23 cellular contexts compared by ENCODE assay signal in genomic region chr2:104863229-104863584, GRCh38. TPM values are rescaled to one million over a fixed set of nuclear protein-coding genes. Genes with fewer than 3 reads are reported as not detected.
DNase-seq lines count a peak whose midpoint lies in the region; ATAC-seq and TF ChIP-seq lines count a peak whose summit lies in the region.
"Had no signal": no experiment of that assay in that cellular context is flagged by ENCODE, and none has a peak within 500 bp of the region (broad histone marks: within the 10 kb centered on the region; RNA-seq: fewer than 3 reads in every experiment).

No MANE protein-coding gene starts in this region.

- H3K27me3 Mint-ChIP-seq in WTC11 (ENCODE audit: low read depth) = peaks cover 99% of the 10 kb centered on the region
- peaks cover 70 to 90% (median 78%) of the 10 kb centered on the region in 3 donors for H3K27me3 Mint-ChIP-seq in naive B cell
- peaks cover 86% of the 10 kb centered on the region for H3K27me3 Mint-ChIP-seq in activated CD4-positive, alpha-beta memory T cell treated with anti-CD3 and anti-CD28 coated beads, Interleukin-2, amount 10 ng/mL, durations not matched to agents 7 days and 5 days

- no peak for TF ChIP-seq CTCF in WTC11 (IDR thresholded peaks at IDR 0.05)
- no peak for TF ChIP-seq CTCF in epithelial cell of proximal tubule (conservative IDR thresholded peaks at IDR 0.05; ENCODE audit: low read depth, low read length)

- H3K4me1 Mint-ChIP-seq in WTC11 (peaks cover 62% of the 10 kb centered on the region), naive B cell (peaks cover 12 to 30% (median 26%) of the 10 kb centered on the region in 3 donors)
- peaks cover 1% of the 10 kb centered on the region for H3K4me1 Mint-ChIP-seq in activated CD4-positive, alpha-beta memory T cell treated with anti-CD3 and anti-CD28 coated beads, Interleukin-2, amount 10 ng/mL, durations not matched to agents 7 days and 5 days
- H3K4me1 Mint-ChIP-seq: central memory CD8-positive, alpha-beta T cell had no signal

- H3K4me3 ChIP-seq in epithelial cell of proximal tubule (ENCODE audit: low read depth, low read length) = peak overlapping the region; percentile 42
- H3K4me3 ChIP-seq: esophagus squamous epithelium, left ventricle myocardium inferior, transverse colon had no signal

- POLR2A ChIA-PET in WTC11 (lab: Charles Lee) = no interaction called here
- POLR2A ChIA-PET in activated CD4-positive, alpha-beta memory T cell treated with anti-CD3 and anti-CD28 coated beads, Interleukin-2, amount 10 ng/mL, durations not matched to agents 7 days and 5 days (lab: Charles Lee) = no interaction called here

- H3K27ac Mint-ChIP-seq in WTC11 = no peak overlapping the region
- peak overlapping the region in 4 of 6 donors; percentile 41 to 94 (median 65) for H3K27ac Mint-ChIP-seq in naive B cell
- no peak overlapping the region for H3K27ac Mint-ChIP-seq in activated CD4-positive, alpha-beta memory T cell treated with anti-CD3 and anti-CD28 coated beads, Interleukin-2, amount 10 ng/mL, durations not matched to agents 7 days and 5 days
- H3K27ac Mint-ChIP-seq: activated CD8-positive, alpha-beta T cell treated with anti-CD3 and anti-CD28 coated beads for 36 hours; HFFc6 had no signal

- H3K36me3 Mint-ChIP-seq in WTC11 (no peaks in the 10 kb centered on the region; the same call in 1 of the 2 replicates), naive B cell (peaks cover 7 to 16% of the 10 kb centered on the region in 2 donors)
- peaks cover 3% of the 10 kb centered on the region for H3K36me3 Mint-ChIP-seq in activated CD4-positive, alpha-beta memory T cell treated with anti-CD3 and anti-CD28 coated beads, Interleukin-2, amount 10 ng/mL, durations not matched to agents 7 days and 5 days (ENCODE audit: low read depth)

- DNase-seq in WTC11 (ENCODE audit: low spot score) (no peak), epithelial cell of proximal tubule (ENCODE audit: low read depth) (no peak), naive B cell (no peak), substantia nigra (lab: John Stamatoyannopoulos, UW) (no peak), NCI-H510A (lab: John Stamatoyannopoulos, UW) (no peak)
- DNase-seq in activated CD8-positive, alpha-beta memory T cell treated with anti-CD3 and anti-CD28 coated beads, Interleukin-2, amount 50 U/mL, for 4 hours = no peak
- no peak for DNase-seq in activated CD4-positive, alpha-beta memory T cell treated with anti-CD3 and anti-CD28 coated beads, Interleukin-2, amount 10 ng/mL, durations not matched to agents 7 days and 5 days
- DNase-seq: activated CD8-positive, alpha-beta T cell treated with anti-CD3 and anti-CD28 coated beads for 36 hours; activated naive CD4-positive, alpha-beta T cell; esophagus squamous epithelium; gastrocnemius medialis; HFFc6; left ventricle myocardium inferior; NCI-H187; NCI-H774; stimulated activated CD4-positive, alpha-beta T cell treated with anti-CD3 and anti-CD28 coated beads, Interleukin-4, amount 100 ng/mL, for 24 hours; stimulated activated naive CD8-positive, alpha-beta T cell treated with anti-CD3 and anti-CD28 coated beads, Interleukin-15, Interleukin-2, amounts not matched to agents 100 U/mL and 50 U/mL, for 24 hours; T1000; transverse colon had no signal

- H3K4me3 Mint-ChIP-seq in WTC11 (peak overlapping the region; percentile 51), naive B cell (peak overlapping the region in 3 of 8 donors; percentile 22 to 57 (median 30))
- no peak overlapping the region for H3K4me3 Mint-ChIP-seq in activated CD4-positive, alpha-beta memory T cell treated with anti-CD3 and anti-CD28 coated beads, Interleukin-2, amount 10 ng/mL, durations not matched to agents 7 days and 5 days
- H3K4me3 Mint-ChIP-seq: activated CD8-positive, alpha-beta T cell treated with anti-CD3 and anti-CD28 coated beads for 36 hours; central memory CD8-positive, alpha-beta T cell; HFFc6 had no signal

- ATAC-seq in WTC11 = no peak
- ATAC-seq in naive B cell (ENCODE audit: low read depth in 2 of 2) = no peak
- ATAC-seq in HG03571 (IDR thresholded peaks at IDR 0.05; ENCODE audit: unreplicated experiment) = no peak
- ATAC-seq: activated CD8-positive, alpha-beta T cell treated with anti-CD3 and anti-CD28 coated beads for 36 hours; gastrocnemius medialis; Right ventricle myocardium inferior; stimulated activated naive CD8-positive, alpha-beta T cell treated with anti-CD3 and anti-CD28 coated beads, Interleukin-15, Interleukin-2, amounts not matched to agents 100 U/mL and 50 U/mL, for 24 hours had no signal

- H3K27ac ChIP-seq in substantia nigra (ENCODE audit: low read depth, low read length, poor library complexity, severe bottlenecking) = peak overlapping the region; percentile 97
- H3K27ac ChIP-seq: esophagus squamous epithelium, gastrocnemius medialis, left ventricle myocardium inferior, transverse colon had no signal

- CTCF ChIA-PET in WTC11 (lab: Charles Lee) = interaction anchor here (1.4 kb wide), 1 partner anchor 9 kb away, joined by 8 read pairs; no protein-coding TSS in a partner anchor
- CTCF ChIA-PET in activated CD4-positive, alpha-beta memory T cell treated with anti-CD3 and anti-CD28 coated beads, Interleukin-2, amount 10 ng/mL, durations not matched to agents 7 days and 5 days (lab: Charles Lee) = interaction anchor here (2.8 kb wide), 1 partner anchor 13 kb away, joined by 14 read pairs; no protein-coding TSS in a partner anchor

- H3K9me3 Mint-ChIP-seq in WTC11 (no peaks in the 10 kb centered on the region), naive B cell (peaks cover 0 to 45% (median 14%) of the 10 kb centered on the region in 7 donors)
- no peaks in the 10 kb centered on the region for H3K9me3 Mint-ChIP-seq in activated CD4-positive, alpha-beta memory T cell treated with anti-CD3 and anti-CD28 coated beads, Interleukin-2, amount 10 ng/mL, durations not matched to agents 7 days and 5 days
- H3K9me3 Mint-ChIP-seq: HFFc6 had no signal

TF ChIP-seq in WTC11, 78 proteins besides CTCF, POLR2A, EP300 and RAD21 (continues in another document):
- TF ChIP-seq HMGXB4 (CRISPR knock-in tag; IDR thresholded peaks at IDR 0.05) (no peak), JAZF1 (CRISPR knock-in tag; IDR thresholded peaks at IDR 0.05) (no peak), OVOL2 (CRISPR knock-in tag; IDR thresholded peaks at IDR 0.05; ENCODE audit: borderline replicate concordance) (no peak), ZNF416 (CRISPR knock-in tag; IDR thresholded peaks at IDR 0.05) (no peak), ZNF232 (CRISPR knock-in tag; IDR thresholded peaks at IDR 0.05) (no peak), ATF1 (CRISPR knock-in tag; IDR thresholded peaks at IDR 0.05) (no peak), ATF6 (CRISPR knock-in tag; IDR thresholded peaks at IDR 0.05) (no peak), FOXP1 (CRISPR knock-in tag; IDR thresholded peaks at IDR 0.05; ENCODE audit: borderline replicate concordance) (no peak), ETV6 (CRISPR knock-in tag; IDR thresholded peaks at IDR 0.05) (no peak)

RNA-seq across cellular contexts. Expression of gene POU3F3, which starts 9.3 kb away (rescaled TPM):
- total RNA-seq in WTC11 (2021) (0.05 TPM in 1 of 3 replicates, not detected in the others), epithelial cell of proximal tubule (22.1 and 34.0 TPM in 2 replicates)
- polyA plus RNA-seq in naive B cell (ENCODE audit: low read depth in 6 of 6) = not detected
- total RNA-seq in activated CD4-positive, alpha-beta memory T cell treated with anti-CD3 and anti-CD28 coated beads, Interleukin-2, amount 10 ng/mL, durations not matched to agents 7 days and 5 days = not detected
- total RNA-seq: activated CD8-positive, alpha-beta T cell treated with anti-CD3 and anti-CD28 coated beads for 36 hours; gastrocnemius medialis; HFFc6; HT1080; Right ventricle myocardium inferior had no signal

Comparison
In these comparisons a context has a peak if more than half of its experiments do, and no peak if none do; other contexts are left out.
1. H3K27ac Mint-ChIP-seq: peak in naive B cell (4 of 6); none in WTC11 (single experiment) and activated CD4-positive, alpha-beta memory T cell treated with anti-CD3 and anti-CD28 coated beads, Interleukin-2, amount 10 ng/mL, durations not matched to agents 7 days and 5 days (single experiment).
2. RNA of gene POU3F3, which starts 9.3 kb away (total RNA-seq): 22.1 to 34.0 TPM in epithelial cell of proximal tubule; 0.05 TPM in WTC11 and not detected in activated CD4-positive, alpha-beta memory T cell treated with anti-CD3 and anti-CD28 coated beads, Interleukin-2, amount 10 ng/mL, durations not matched to agents 7 days and 5 days; every median in the first group is over 10 times any median in the second.